ENCODE assay signal across 8 cellular contexts in the genomic region with DNA sequence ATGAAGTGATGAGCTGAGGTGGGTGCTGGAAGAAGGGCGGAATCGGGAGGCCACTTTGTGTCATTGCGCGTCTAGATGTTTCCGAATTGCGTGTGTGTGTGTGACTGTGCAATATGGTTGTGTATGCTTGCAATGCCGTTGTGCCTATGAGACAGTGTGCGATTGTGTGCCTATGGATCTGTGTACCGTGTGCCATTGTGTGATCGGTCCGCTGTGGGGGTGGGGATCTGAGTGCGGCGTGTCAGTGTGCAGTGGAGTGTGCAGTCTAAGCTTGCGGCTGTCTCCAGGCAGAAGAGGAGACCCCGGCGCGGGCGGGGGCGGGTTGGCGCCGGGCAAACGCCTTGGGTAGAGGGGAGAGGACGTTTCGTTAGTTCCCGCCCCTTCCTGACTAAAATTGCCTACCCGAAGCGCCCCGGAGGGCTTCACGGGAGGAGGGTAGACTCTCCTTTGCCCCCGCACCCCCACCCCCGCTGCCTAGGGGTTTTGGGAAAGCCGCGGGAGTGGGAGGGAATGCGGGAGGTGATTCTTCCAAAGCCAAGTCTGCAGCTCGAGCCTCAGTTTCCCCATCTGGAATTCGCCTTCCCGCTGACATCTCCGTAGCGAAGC. TPM values are rescaled to one million over a fixed set of nuclear protein-coding genes. Genes with fewer than 3 reads are reported as not detected.
DNase-seq lines count a peak whose midpoint lies in the region; ATAC-seq and TF ChIP-seq lines count a peak whose summit lies in the region.

No MANE protein-coding gene starts in this region.

- H4K20me1 ChIP-seq in GM23338 (replicated peaks; ENCODE audit: insufficient read depth) (no peaks in the 10 kb centered on the region), PC-3 (ENCODE audit: low read length) (no peaks in the 10 kb centered on the region)

- H3K36me3 Mint-ChIP-seq in GM23338 (ENCODE audit: low read depth) = peaks cover 39% of the 10 kb centered on the region
- peaks cover 2% of the 10 kb centered on the region for H3K36me3 Mint-ChIP-seq in T-helper 17 cell (ENCODE audit: low read depth)

- peak; percentile 10 for ATAC-seq in GM23338
- ATAC-seq in T-helper 17 cell = peak; percentile 43
- no peak for ATAC-seq in GM19452 (IDR thresholded peaks at IDR 0.05; ENCODE audit: unreplicated experiment)
- no peak for ATAC-seq in PC-3

- H3K9me2 ChIP-seq in GM23338 (ENCODE audit: insufficient read depth) (no peaks in the 10 kb centered on the region), PC-3 (replicated peaks; ENCODE audit: low read length) (no peaks in the 10 kb centered on the region)

- H3K27ac ChIP-seq in GM23338 (ENCODE audit: low read depth) (peak overlapping the region; percentile 93; the same call in 1 of the 2 replicates), PC-3 (ENCODE audit: low read length) (no peak overlapping the region)

- peak overlapping the region; percentile 100 for H3K4me2 ChIP-seq in GM23338
- H3K4me2 ChIP-seq in PC-3 (ENCODE audit: low read length) = no peak overlapping the region

- peak overlapping the region; percentile 95 for H3K27ac Mint-ChIP-seq in GM23338
- peak overlapping the region; percentile 96 for H3K27ac Mint-ChIP-seq in T-helper 17 cell

- H3K27me3 Mint-ChIP-seq in GM23338 (ENCODE audit: insufficient read depth, low read depth, poor library complexity) (peaks cover 26% of the 10 kb centered on the region), T-helper 17 cell (no peaks in the 10 kb centered on the region)

- H3K9me3 Mint-ChIP-seq in GM23338 = no peaks in the 10 kb centered on the region; the same call in 2 of the 3 replicates

- TF ChIP-seq CTCF in GM23338 (conservative IDR thresholded peaks at IDR 0.05; ENCODE audit: low read depth in 2 of 2) (no peak), choroid plexus epithelial cell (conservative IDR thresholded peaks at IDR 0.05; ENCODE audit: low read depth, low read length) (no peak), PC-3 (conservative IDR thresholded peaks at IDR 0.05; ENCODE audit: low read depth, low read length) (no peak)

- H3K4me3 ChIP-seq in GM23338 = peak overlapping the region; percentile 97
- H3K4me3 ChIP-seq in choroid plexus epithelial cell (ENCODE audit: low read depth, low read length) = peak overlapping the region; percentile 61
- H3K4me3 ChIP-seq in PC-3 (ENCODE audit: low read length) = no peak overlapping the region

- POLR2A ChIA-PET in PC-3 (lab: Charles Lee; ENCODE audit: unreplicated experiment) = no interaction called here

- peak overlapping the region; percentile 64 for H2AFZ ChIP-seq in GM23338
- no peak overlapping the region for H2AFZ ChIP-seq in PC-3 (ENCODE audit: low read length)

- 0 out of 2 replicates have a peak, but pooled peaks cover 4% of the 10 kb centered on the region for H3F3A ChIP-seq in GM23338 (replicated peaks; ENCODE audit: low read depth)
- no peaks in the 10 kb centered on the region for H3F3A ChIP-seq in PC-3 (ENCODE audit: low read length, unreplicated experiment)

- H3K9ac ChIP-seq in PC-3 (ENCODE audit: low read length) = no peak overlapping the region

- H3K79me2 ChIP-seq in GM23338 (replicated peaks; ENCODE audit: insufficient read depth) (no peaks in the 10 kb centered on the region), PC-3 (ENCODE audit: low read length) (no peaks in the 10 kb centered on the region)

- BruUV-seq in PC-3 (replicated peaks; lab: Mats Ljungman, UMichigan) = no TSS peak

- no peaks in the 10 kb centered on the region for H3K9me3 ChIP-seq in T-helper 17 cell (ENCODE audit: control insufficient read depth, low read length, poor library complexity, severe bottlenecking)
- H3K9me3 ChIP-seq in PC-3 (ENCODE audit: low read length) = no peaks in the 10 kb centered on the region

- H3K4me3 Mint-ChIP-seq in GM23338 (peak overlapping the region; percentile 81), T-helper 17 cell (peak overlapping the region; percentile 97)

- intact Hi-C loops in PC-3 (cut with micrococcal nuclease) = no loop called here

- H3K4me1 ChIP-seq in GM23338 (ENCODE audit: insufficient read depth) (peaks cover 22% of the 10 kb centered on the region), PC-3 (ENCODE audit: insufficient read depth, low read length) (peaks cover 13% of the 10 kb centered on the region; the same call in 1 of the 2 replicates)

- CTCF ChIA-PET in PC-3 (lab: Charles Lee) = no interaction called here

- DNase-seq in GM23338 (ENCODE audit: low spot score) (peak; percentile 51), T-helper 17 cell (no peak), choroid plexus epithelial cell (ENCODE audit: low read depth) (peak; percentile 64), kidney tubule cell (ENCODE audit: low spot score) (peak; percentile 45), PC-3 (no peak), RKO (ENCODE audit: low spot score) (no peak)
- peak; percentile 34 to 39 for DNase-seq in stimulated activated CD4-positive, alpha-beta T cell treated with anti-CD3 and anti-CD28 coated beads, Interleukin-4, amount 100 ng/mL, for 4 hours

- H3K27me3 ChIP-seq in GM23338 (ENCODE audit: insufficient read depth) = 0 out of 2 replicates have a peak, but pooled peaks cover 4% of the 10 kb centered on the region
- no peaks in the 10 kb centered on the region for H3K27me3 ChIP-seq in PC-3 (ENCODE audit: low read length)

- peaks cover 42% of the 10 kb centered on the region for H3K4me1 Mint-ChIP-seq in GM23338
- peaks cover 26% of the 10 kb centered on the region for H3K4me1 Mint-ChIP-seq in T-helper 17 cell

- peaks cover 8% of the 10 kb centered on the region; the same call in 1 of the 2 replicates for H3K36me3 ChIP-seq in GM23338 (ENCODE audit: insufficient read depth)
- H3K36me3 ChIP-seq in PC-3 (ENCODE audit: low read depth, low read length) = peaks cover 14% of the 10 kb centered on the region

TF ChIP-seq in GM23338, 12 proteins besides CTCF, POLR2A, EP300 and RAD21 (continues in another document):
- TF ChIP-seq ZNF114 (CRISPR knock-in tag; IDR thresholded peaks at IDR 0.05) (no peak), EZH2phosphoT487 (IDR thresholded peaks at IDR 0.05; ENCODE audit: unreplicated experiment) (no peak), NANOG (IDR thresholded peaks at IDR 0.05; ENCODE audit: borderline replicate concordance) (no peak), ZNF331 (CRISPR knock-in tag; IDR thresholded peaks at IDR 0.05; ENCODE audit: low read depth) (no peak), REST (IDR thresholded peaks at IDR 0.05; ENCODE audit: unreplicated experiment) (no peak), STAT1 (IDR thresholded peaks at IDR 0.05; ENCODE audit: unreplicated experiment) (no peak), JUNB (IDR thresholded peaks at IDR 0.05; ENCODE audit: unreplicated experiment) (no peak)
- TF ChIP-seq, protein P1, sequence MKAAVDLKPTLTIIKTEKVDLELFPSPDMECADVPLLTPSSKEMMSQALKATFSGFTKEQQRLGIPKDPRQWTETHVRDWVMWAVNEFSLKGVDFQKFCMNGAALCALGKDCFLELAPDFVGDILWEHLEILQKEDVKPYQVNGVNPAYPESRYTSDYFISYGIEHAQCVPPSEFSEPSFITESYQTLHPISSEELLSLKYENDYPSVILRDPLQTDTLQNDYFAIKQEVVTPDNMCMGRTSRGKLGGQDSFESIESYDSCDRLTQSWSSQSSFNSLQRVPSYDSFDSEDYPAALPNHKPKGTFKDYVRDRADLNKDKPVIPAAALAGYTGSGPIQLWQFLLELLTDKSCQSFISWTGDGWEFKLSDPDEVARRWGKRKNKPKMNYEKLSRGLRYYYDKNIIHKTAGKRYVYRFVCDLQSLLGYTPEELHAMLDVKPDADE (IDR thresholded peaks at IDR 0.05) = no peak

RNA-seq across cellular contexts. Expression of gene PCDHGC5, which starts 24.2 kb away (rescaled TPM):
- total RNA-seq in GM23338 (2014; rRNA removed; shearing (Covaris generic)) = 0.54 and 1.5 TPM in 2 replicates
- polyA plus RNA-seq in GM23338 (2016; fragmentation: Nextera tagmentation; extraction: Ambion mirVana) = 0.16 TPM in 1 of 2 replicates, not detected in the other
- total RNA-seq in T-helper 17 cell (not detected), PC-3 (2014; rRNA removed) (0.40 and 0.46 TPM in 2 replicates)

RNA-seq across cellular contexts. Expression of gene PCDHGC4, which starts 28.3 kb away (rescaled TPM):
- total RNA-seq in GM23338 (2014; rRNA removed; shearing (Covaris generic)) = 2.3 and 3.0 TPM in 2 replicates
- polyA plus RNA-seq in GM23338 (2016; fragmentation: Nextera tagmentation; extraction: Ambion mirVana) = 0.31 TPM in 1 of 2 replicates, not detected in the other
- total RNA-seq in T-helper 17 cell = not detected
- 0.58 and 1.5 TPM in 2 replicates for total RNA-seq in PC-3 (2014; rRNA removed)

RNA-seq across cellular contexts. Expression of gene PCDHGC3, which starts 37.4 kb away (rescaled TPM):
- 12.9 and 13.3 TPM in 2 replicates for total RNA-seq in GM23338 (2014; rRNA removed; shearing (Covaris generic))
- 13.8 and 14.4 TPM in 2 replicates for polyA plus RNA-seq in GM23338 (2016; fragmentation: Nextera tagmentation; extraction: Ambion mirVana)
- not detected for total RNA-seq in T-helper 17 cell
- total RNA-seq in PC-3 (2014; rRNA removed) = 0.35 and 2.1 TPM in 2 replicates

Comparison
In these comparisons a context has a peak if more than half of its experiments do, and no peak if none do; other contexts are left out.
1. ATAC-seq: peak in GM23338 (single experiment) and T-helper 17 cell (single experiment); none in GM19452 (single experiment) and PC-3 (single experiment).
2. DNase-seq: peak in GM23338 (single experiment), choroid plexus epithelial cell (single experiment), kidney tubule cell (single experiment) and stimulated activated CD4-positive, alpha-beta T cell treated with anti-CD3 and anti-CD28 coated beads, Interleukin-4, amount 100 ng/mL, for 4 hours (2 of 2); none in T-helper 17 cell (0 of 3), PC-3 (single experiment) and RKO (single experiment).